In genomic region chr7:82274681-82275080, GRCh38 we compare ENCODE assay signal across 27 cellular contexts.
"Had no signal": no experiment of that assay in that cellular context is flagged by ENCODE, and none has a peak within 500 bp of the region (broad histone marks: within the 10 kb centered on the region; RNA-seq: fewer than 3 reads in every experiment).

No MANE protein-coding gene starts in this region.

- H3K36me3 ChIP-seq: stomach, suprapubic skin, thoracic aorta, thyroid gland, tibial artery, tibial nerve, transverse colon, upper lobe of left lung, upper lobe of right lung, uterus, vagina had no signal

- FAIRE-seq: urothelium cell line had no signal

- H3K27me3 ChIP-seq: stomach, suprapubic skin, testis, thyroid gland, tibial artery, tibial nerve, transverse colon, upper lobe of left lung, upper lobe of right lung, uterus, vagina had no signal

- H3K4me3 ChIP-seq: stomach, suprapubic skin, testis, thoracic aorta, thyroid gland, tibial artery, tibial nerve, transverse colon, upper lobe of left lung, upper lobe of right lung, uterus, vagina had no signal

- H3K9me3 ChIP-seq: stomach, suprapubic skin, testis, thoracic aorta, thyroid gland, tibial artery, tibial nerve, transverse colon, upper lobe of left lung, upper lobe of right lung, uterus, vagina had no signal

- H3K27ac ChIP-seq: stomach, suprapubic skin, testis, thoracic aorta, thyroid gland, tibial artery, tibial nerve, transverse colon, upper lobe of left lung, upper lobe of right lung, uterus, vagina had no signal

- H3K4me1 ChIP-seq: stomach, suprapubic skin, testis, tibial nerve, transverse colon, upper lobe of left lung, upper lobe of right lung, uterus, vagina had no signal

- ATAC-seq: stimulated activated effector memory CD8-positive, alpha-beta T cell treated with anti-CD3 and anti-CD28 coated beads, Interleukin-12 subunit alpha, Interleukin-12 subunit beta, amount 100 ng/mL, for 72 hours; stimulated activated memory B cell treated with anti-CD40 and anti-IgM and Interleukin-4, amounts not matched to agents 10 μg/mL and 1 μg/mL and 100 μg/mL, for 72 hours; stimulated activated naive B cell treated with anti-CD40 and anti-IgM and Interleukin-4, amounts not matched to agents 10 μg/mL and 1 μg/mL and 100 μg/mL, for 72 hours; stimulated activated naive CD8-positive, alpha-beta T cell treated with anti-CD3 and anti-CD28 coated beads, Interleukin-15, amount 100 ng/mL, for 72 hours; stimulated activated naive CD8-positive, alpha-beta T cell treated with anti-CD3 and anti-CD28 coated beads, Interleukin-15, Interleukin-2, amounts not matched to agents 100 U/mL and 50 U/mL, for 24 hours; upper lobe of right lung had no signal

- DNase-seq: stimulated activated CD4-positive, alpha-beta T cell treated with anti-CD3 and anti-CD28 coated beads, Interleukin-2, amount 100 ng/mL, for 48 hours; stimulated activated CD4-positive, alpha-beta T cell treated with anti-CD3 and anti-CD28 coated beads, Interleukin-4, amount 100 ng/mL, for 1 hour; stimulated activated CD4-positive, alpha-beta T cell treated with anti-CD3 and anti-CD28 coated beads, Interleukin-4, amount 100 ng/mL, for 24 hours; stimulated activated CD4-positive, alpha-beta T cell treated with anti-CD3 and anti-CD28 coated beads, Interleukin-4, amount 100 ng/mL, for 4 hours; stimulated activated CD8-positive, alpha-beta memory T cell treated with anti-CD3 and anti-CD28 coated beads, Interleukin-4, amount 100 ng/mL, for 48 hours; stimulated activated naive B cell treated with anti-CD40 and anti-IgM and Interleukin-4, amounts not matched to agents 10 μg/mL and 1 μg/mL and 100 μg/mL, for 72 hours; stimulated activated naive CD4-positive, alpha-beta T cell; stimulated activated naive CD4-positive, alpha-beta T cell treated with Interleukin-2 at 50 U/mL for 16 hours; stimulated activated naive CD8-positive, alpha-beta T cell treated with anti-CD3 and anti-CD28 coated beads, Interleukin-15, amount 100 ng/mL, for 72 hours; stimulated activated naive CD8-positive, alpha-beta T cell treated with anti-CD3 and anti-CD28 coated beads, Interleukin-15, Interleukin-2, amounts not matched to agents 100 U/mL and 50 U/mL, for 24 hours; stomach; substantia nigra; testis; thyroid gland; tibial artery; transverse colon; trophoblast cell; upper lobe of left lung; upper lobe of right lung; uterus had no signal
